In the genomic region with DNA sequence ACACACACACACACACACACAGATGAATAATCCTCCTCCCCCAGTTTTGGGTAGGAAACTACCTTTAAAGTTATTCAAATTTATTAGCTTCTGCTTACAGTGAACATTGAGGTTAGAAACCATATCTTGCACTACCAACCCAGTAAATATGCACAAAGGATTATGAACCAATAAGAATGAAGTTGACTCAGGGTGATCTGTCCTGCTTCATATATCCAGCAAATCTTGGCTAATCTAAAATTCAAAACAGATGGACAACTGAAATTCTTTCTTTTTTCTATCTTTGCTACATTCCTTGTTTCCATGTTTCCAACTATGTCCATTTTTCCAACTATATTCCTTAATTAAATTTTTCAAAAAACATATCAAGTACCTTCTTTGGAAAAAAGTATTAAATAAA, we compare ENCODE assay signal across 28 cellular contexts.
DNase-seq lines count a peak whose midpoint lies in the region; ATAC-seq, FAIRE-seq and TF ChIP-seq lines count a peak whose summit lies in the region.
"Had no signal": no experiment of that assay in that cellular context is flagged by ENCODE, and none has a peak within 500 bp of the region (broad histone marks: within the 10 kb centered on the region; RNA-seq: fewer than 3 reads in every experiment).

No MANE protein-coding gene starts in this region.

- H2AFZ ChIP-seq in GM23248, result no peak overlapping the region
- no peak overlapping the region for H2AFZ ChIP-seq in astrocyte (ENCODE audit: low read depth, low read length)
- H2AFZ ChIP-seq: GM23338 had no signal

- TF ChIP-seq CTCF in astrocyte (IDR thresholded peaks at IDR 0.05; ENCODE audit: insufficient read depth, low read depth, low read length) (no peak), testis (IDR thresholded peaks at IDR 0.05) (no peak), GM10248 (IDR thresholded peaks at IDR 0.05; ENCODE audit: control extremely low read depth, extremely low read depth, low read depth, missing control alignments) (no peak)

- H3K4me2 ChIP-seq in GM23248 (ENCODE audit: unreplicated experiment) (peak overlapping the region; percentile 5), astrocyte (ENCODE audit: low read length) (no peak overlapping the region)
- H3K4me2 ChIP-seq: GM23338 had no signal

- CTCF ChIA-PET in GM10248 (lab: Yijun Ruan, JAX), result interaction anchor here (1.1 kb wide), 1 partner anchor 31 kb away, joined by 4 read pairs; no protein-coding TSS in a partner anchor

- no peaks in the 10 kb centered on the region for H3K27me3 Mint-ChIP-seq in astrocyte (ENCODE audit: low read depth, unreplicated experiment)

- H3F3A ChIP-seq in GM23248 (ENCODE audit: insufficient read depth), result peaks cover 17% of the 10 kb centered on the region

- H3K4me1 ChIP-seq in GM23248 (ENCODE audit: insufficient read depth) (peaks cover 16% of the 10 kb centered on the region), astrocyte (ENCODE audit: insufficient read depth, low read length) (no peaks in the 10 kb centered on the region), testis (peaks cover 11% of the 10 kb centered on the region)
- H3K4me1 ChIP-seq: breast epithelium, prostate gland, SJCRH30, stomach had no signal

- POLR2A ChIA-PET in GM10248 (lab: Yijun Ruan, JAX), result no interaction called here

- no peak for FAIRE-seq in astrocyte (lab: Jason Lieb, UNC)
- FAIRE-seq: D721Med had no signal

- H3K9me3 ChIP-seq in GM23248 (ENCODE audit: low read depth) (no peaks in the 10 kb centered on the region), astrocyte (ENCODE audit: insufficient read depth, low read depth, low read length) (no peaks in the 10 kb centered on the region), testis (no peaks in the 10 kb centered on the region)
- H3K9me3 ChIP-seq: breast epithelium, prostate gland, SJCRH30, stomach, transverse colon had no signal

- no peak overlapping the region for H3K4me3 Mint-ChIP-seq in astrocyte (ENCODE audit: unreplicated experiment)
- H3K4me3 Mint-ChIP-seq: activated CD8-positive, alpha-beta T cell treated with anti-CD3 and anti-CD28 coated beads for 36 hours; activated naive CD8-positive, alpha-beta T cell treated with anti-CD3 and anti-CD28 coated beads, Interleukin-2, amount 50 U/mL, for 24 hours; GM23338 had no signal

- no peak for TF ChIP-seq POLR2A in testis (IDR thresholded peaks at IDR 0.05)

- no peaks in the 10 kb centered on the region for H3K9me3 Mint-ChIP-seq in astrocyte (ENCODE audit: unreplicated experiment)
- H3K9me3 Mint-ChIP-seq: activated CD8-positive, alpha-beta T cell treated with anti-CD3 and anti-CD28 coated beads for 36 hours; activated naive CD8-positive, alpha-beta T cell treated with anti-CD3 and anti-CD28 coated beads, Interleukin-2, amount 50 U/mL, for 24 hours; GM23338 had no signal

- H3K36me3 ChIP-seq in GM23248 (ENCODE audit: low read depth) (no peaks in the 10 kb centered on the region), astrocyte (ENCODE audit: insufficient read depth, low read length) (no peaks in the 10 kb centered on the region), testis (ENCODE audit: low read depth, missing control alignments) (no peaks in the 10 kb centered on the region)
- H3K36me3 ChIP-seq: breast epithelium, prostate gland, SJCRH30, stomach, transverse colon had no signal

- H4K20me1 ChIP-seq in GM23248 (ENCODE audit: insufficient read depth) (no peaks in the 10 kb centered on the region), astrocyte (ENCODE audit: insufficient read depth, low read length) (no peaks in the 10 kb centered on the region)

- ATAC-seq in GM18858 (IDR thresholded peaks at IDR 0.05; ENCODE audit: unreplicated experiment), result no peak
- ATAC-seq: activated CD8-positive, alpha-beta T cell treated with anti-CD3 and anti-CD28 coated beads for 36 hours; activated naive CD8-positive, alpha-beta T cell treated with anti-CD3 and anti-CD28 coated beads, Interleukin-2, amount 50 U/mL, for 24 hours; esophagus mucosa; GM23338; left cardiac atrium had no signal

- H3K27ac ChIP-seq in GM23248 (peak overlapping the region; percentile 56), astrocyte (ENCODE audit: low read depth, low read length) (no peak overlapping the region), testis (no peak overlapping the region)
- H3K27ac ChIP-seq: breast epithelium, C4-2B, prostate gland, SJCRH30, stomach, transverse colon had no signal

- H3K9me2 ChIP-seq in GM23248 (ENCODE audit: insufficient read depth), result no peaks in the 10 kb centered on the region

- H3K79me2 ChIP-seq in GM23248 (ENCODE audit: insufficient read depth) (no peaks in the 10 kb centered on the region), astrocyte (ENCODE audit: insufficient read depth, low read length) (no peaks in the 10 kb centered on the region)

- DNase-seq in AG08395 (ENCODE audit: low spot score) (peak; percentile 89), GM23248 (peak; percentile 88), astrocyte (ENCODE audit: low read depth) (peak; percentile 39), iris pigment epithelial cell (ENCODE audit: low read depth) (peak; percentile 59), kidney glomerular epithelial cell (lab: John Stamatoyannopoulos, UW) (no peak), testis (no peak), GM10248 (ENCODE audit: extremely low spot score) (no peak)
- DNase-seq: activated CD4-positive, CD25-positive, alpha-beta regulatory T cell treated with anti-CD3 and anti-CD28 coated beads, Interleukin-2, amount 50 U/mL, for 72 hours; activated CD8-positive, alpha-beta T cell treated with anti-CD3 and anti-CD28 coated beads for 36 hours; activated gamma-delta T cell; activated naive CD8-positive, alpha-beta T cell treated with anti-CD3 and anti-CD28 coated beads, Interleukin-2, amount 50 U/mL, for 24 hours; activated T-cell treated with anti-CD3 and anti-CD28 coated beads for 4 hours; effector memory CD4-positive, alpha-beta T cell; left cardiac atrium; NCI-H146; NCI-H524; SJCRH30; stimulated activated CD8-positive, alpha-beta memory T cell treated with anti-CD3 and anti-CD28 coated beads, Interleukin-4, amount 100 ng/mL, for 48 hours; stomach; T-helper 1 cell; transverse colon had no signal

- H3K27ac Mint-ChIP-seq in astrocyte (ENCODE audit: unreplicated experiment), result no peak overlapping the region
- H3K27ac Mint-ChIP-seq: activated CD8-positive, alpha-beta T cell treated with anti-CD3 and anti-CD28 coated beads for 36 hours; activated naive CD8-positive, alpha-beta T cell treated with anti-CD3 and anti-CD28 coated beads, Interleukin-2, amount 50 U/mL, for 24 hours; GM23338 had no signal

- H3K27me3 ChIP-seq in GM23248 (replicated peaks; ENCODE audit: insufficient read depth), result no peaks in the 10 kb centered on the region
- H3K27me3 ChIP-seq in astrocyte (ENCODE audit: insufficient read depth, low read length), result no peaks in the 10 kb centered on the region
- no peaks in the 10 kb centered on the region for H3K27me3 ChIP-seq in testis
- H3K27me3 ChIP-seq: breast epithelium, SJCRH30, stomach, transverse colon had no signal

- H3K4me1 Mint-ChIP-seq in astrocyte (ENCODE audit: low read depth, unreplicated experiment), result no peaks in the 10 kb centered on the region
- H3K4me1 Mint-ChIP-seq: GM23338 had no signal

- H3K36me3 Mint-ChIP-seq in astrocyte (ENCODE audit: low read depth, unreplicated experiment), result no peaks in the 10 kb centered on the region

- in situ Hi-C loops in GM23248 (cut with MboI), result no loop called here

- no peak overlapping the region for H3K9ac ChIP-seq in GM23248
- no peak overlapping the region for H3K9ac ChIP-seq in astrocyte (ENCODE audit: low read length)

- intact Hi-C loops in testis (cut with DNase I; ENCODE audit: low total_unique reads), result no loop called here

- H3K4me3 ChIP-seq in GM23248, result no peak overlapping the region
- no peak overlapping the region for H3K4me3 ChIP-seq in astrocyte (ENCODE audit: insufficient read depth, low read depth, low read length)
- no peak overlapping the region for H3K4me3 ChIP-seq in testis
- H3K4me3 ChIP-seq: breast epithelium, GM23338, prostate gland, SJCRH30, stomach, transverse colon had no signal

Comparison
In these comparisons a context has a peak if more than half of its experiments do, and no peak if none do; other contexts are left out.
1. DNase-seq: peak in AG08395 (single experiment), GM23248 (single experiment), astrocyte (single experiment) and iris pigment epithelial cell (single experiment); none in kidney glomerular epithelial cell (single experiment), testis (single experiment) and GM10248 (single experiment).